ENCODE assay signal across 19 cellular contexts in the genomic region with DNA sequence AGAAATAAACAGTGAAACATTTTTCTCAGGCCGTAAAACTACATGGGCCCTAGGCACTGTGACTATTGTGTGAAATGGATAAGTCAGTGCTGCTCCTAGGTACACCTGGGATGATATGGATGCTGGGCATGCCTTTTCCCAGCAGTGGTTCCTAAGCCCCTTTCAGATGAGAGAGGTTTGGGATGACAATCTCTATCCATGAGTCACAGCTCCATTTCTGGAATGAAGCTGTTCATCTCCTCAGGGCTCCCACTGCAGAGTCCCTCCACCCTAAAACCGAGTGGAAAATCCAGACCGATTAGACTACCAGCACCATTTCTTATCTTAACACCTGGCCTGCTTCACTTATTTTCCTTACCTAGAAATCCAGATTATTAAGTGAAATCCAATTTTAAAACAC. TPM values are rescaled to one million over a fixed set of nuclear protein-coding genes. Genes with fewer than 3 reads are reported as not detected.
A peak's percentile ranks its signal among the peaks of the same experiment; 100 is the strongest.
DNase-seq lines count a peak whose midpoint lies in the region; ATAC-seq, FAIRE-seq and TF ChIP-seq lines count a peak whose summit lies in the region.
"Had no signal": no experiment of that assay in that cellular context is flagged by ENCODE, and none has a peak within 500 bp of the region (broad histone marks: within the 10 kb centered on the region; RNA-seq: fewer than 3 reads in every experiment).

No MANE protein-coding gene starts in this region.

- H3K27me3 ChIP-seq in CD8-positive, alpha-beta T cell (ENCODE audit: insufficient read depth, low read length) = peaks cover 28% of the 10 kb centered on the region

- H3K4me3 ChIP-seq in CD8-positive, alpha-beta T cell (ENCODE audit: low read depth, low read length) = no peak overlapping the region

- peaks cover 64% of the 10 kb centered on the region for H3K27me3 Mint-ChIP-seq in CD8-positive, alpha-beta T cell (ENCODE audit: low read depth)

- no peak overlapping the region for H3K27ac Mint-ChIP-seq in CD8-positive, alpha-beta T cell
- H3K27ac Mint-ChIP-seq: B cell; CD4-positive, alpha-beta T cell; HFFc6 had no signal

- ATAC-seq in CD8-positive, alpha-beta T cell = no peak
- ATAC-seq in HG02759 (IDR thresholded peaks at IDR 0.05; ENCODE audit: unreplicated experiment) (no peak), GM21423 (IDR thresholded peaks at IDR 0.05; ENCODE audit: unreplicated experiment) (no peak)
- ATAC-seq: HepG2 had no signal

- peaks cover 13% of the 10 kb centered on the region for H3K4me1 Mint-ChIP-seq in CD8-positive, alpha-beta T cell (ENCODE audit: low read depth)

- H3K36me3 ChIP-seq in CD8-positive, alpha-beta T cell (ENCODE audit: insufficient read depth, low read length) = no peaks in the 10 kb centered on the region

- H3K36me3 Mint-ChIP-seq in CD8-positive, alpha-beta T cell = no peaks in the 10 kb centered on the region

- no peak for TF ChIP-seq CTCF in CD8-positive, alpha-beta T cell (IDR thresholded peaks at IDR 0.05)

- DNase-seq in A172 (ENCODE audit: low spot score) (peak; percentile 13), EL (peak; percentile 66), M059J (ENCODE audit: low read depth) (peak; percentile 54), kidney tubule cell (ENCODE audit: low spot score) (peak; percentile 53), RCC 7860 (ENCODE audit: low spot score) (no peak)
- no peak for DNase-seq in CD8-positive, alpha-beta T cell
- DNase-seq: 8988T; ACHN; C1 segment of cervical spinal cord; CD4-positive, alpha-beta T cell; DMS79; HCEC 1CT; HFFc6 had no signal

- no peak overlapping the region for H3K27ac ChIP-seq in CD8-positive, alpha-beta T cell (ENCODE audit: low read depth, low read length)

- H3K9me3 Mint-ChIP-seq in CD8-positive, alpha-beta T cell = peaks cover 8% of the 10 kb centered on the region
- H3K9me3 Mint-ChIP-seq: HFFc6 had no signal

- CTCF ChIA-PET in CD8-positive, alpha-beta T cell (lab: Charles Lee) = no interaction called here

- intact Hi-C loops in CD8-positive, alpha-beta T cell (cut with DNase I, micrococcal nuclease) = loop anchor here in 1 of 2 experiments (10.0 kb wide), 2 partner anchors 606 to 1006 kb away; no protein-coding TSS in a partner anchor

- FAIRE-seq in RCC 7860 (lab: Jason Lieb, UNC) = no peak
- FAIRE-seq: HepG2, HTR-8/SVneo had no signal

- H3K4me3 Mint-ChIP-seq in CD8-positive, alpha-beta T cell = no peak overlapping the region
- H3K4me3 Mint-ChIP-seq: B cell; CD4-positive, alpha-beta T cell; HFFc6 had no signal

- H3K9me3 ChIP-seq in CD8-positive, alpha-beta T cell (ENCODE audit: low read length) = no peaks in the 10 kb centered on the region

- POLR2A ChIA-PET in CD8-positive, alpha-beta T cell (lab: Charles Lee) = no interaction called here

- no peaks in the 10 kb centered on the region for H3K4me1 ChIP-seq in CD8-positive, alpha-beta T cell (ENCODE audit: insufficient read depth, low read length)

RNA-seq across cellular contexts. Expression of a gene that starts 6.0 kb away (rescaled TPM):
- not detected in 2 replicates for total RNA-seq in A172 (2014; rRNA removed; shearing (Covaris generic))
- total RNA-seq in M059J (2014; rRNA removed; shearing (Covaris generic)) = 6.0 and 7.8 TPM in 2 replicates
- total RNA-seq in CD8-positive, alpha-beta T cell = not detected
- total RNA-seq: B cell; CD4-positive, alpha-beta T cell; H4; HepG2 had no signal

Comparison
In these comparisons a context has a peak if more than half of its experiments do, and no peak if none do; other contexts are left out.
1. DNase-seq: peak in A172 (single experiment), EL (single experiment), M059J (single experiment) and kidney tubule cell (single experiment); none in RCC 7860 (single experiment) and CD8-positive, alpha-beta T cell (0 of 7).